ENCODE assay signal across 19 cellular contexts in genomic region chr16:87412371-87412995, GRCh38.
"Had no signal": no experiment of that assay in that cellular context is flagged by ENCODE, and none has a peak within 500 bp of the region (broad histone marks: within the 10 kb centered on the region; RNA-seq: fewer than 3 reads in every experiment).

No MANE protein-coding gene starts in this region.

- H3K27ac Mint-ChIP-seq: memory B cell; naive B cell; stimulated activated memory B cell treated with anti-CD40 and anti-IgM and Interleukin-4, amounts not matched to agents 10 μg/mL and 1 μg/mL and 100 μg/mL, for 72 hours had no signal

- H3K27ac ChIP-seq: epithelial cell of prostate, esophagus muscularis mucosa, gastrocnemius medialis, lower lobe of right lung, neutrophil, stomach, thoracic aorta, transverse colon had no signal

- H3K27me3 ChIP-seq: dorsolateral prefrontal cortex, esophagus muscularis mucosa, gastrocnemius medialis, neutrophil, stomach, transverse colon had no signal

- H3K4me2 ChIP-seq: smooth muscle cell had no signal

- H3K9me3 ChIP-seq: esophagus muscularis mucosa, gastrocnemius medialis, lower lobe of right lung, neutrophil, stomach, thoracic aorta, transverse colon had no signal

- H3K9me3 Mint-ChIP-seq: memory B cell; naive B cell; nephron; stimulated activated memory B cell treated with anti-CD40 and anti-IgM and Interleukin-4, amounts not matched to agents 10 μg/mL and 1 μg/mL and 100 μg/mL, for 72 hours had no signal

- DNase-seq: central memory CD4-positive, alpha-beta T cell; cortex of kidney; effector CD8-positive, alpha-beta T cell; gastrocnemius medialis; islet precursor cell; lower lobe of right lung; naive B cell; stimulated activated CD4-positive, alpha-beta T cell treated with anti-CD3 and anti-CD28 coated beads, Interleukin-4, amount 100 ng/mL, for 24 hours; stomach; transverse colon had no signal

- ATAC-seq: gastrocnemius medialis; lower lobe of right lung; stimulated activated memory B cell treated with anti-CD40 and anti-IgM and Interleukin-4, amounts not matched to agents 10 μg/mL and 1 μg/mL and 100 μg/mL, for 72 hours had no signal

- H3K27me3 Mint-ChIP-seq: naive B cell had no signal

- H3K4me1 ChIP-seq: gastrocnemius medialis, lower lobe of right lung, transverse colon had no signal

- H3K36me3 Mint-ChIP-seq: naive B cell had no signal

- H3K4me3 ChIP-seq: dorsolateral prefrontal cortex, esophagus muscularis mucosa, gastrocnemius medialis, lower lobe of right lung, smooth muscle cell, stomach, thoracic aorta, transverse colon had no signal

- H3K4me3 Mint-ChIP-seq: memory B cell; naive B cell; nephron; stimulated activated memory B cell treated with anti-CD40 and anti-IgM and Interleukin-4, amounts not matched to agents 10 μg/mL and 1 μg/mL and 100 μg/mL, for 72 hours had no signal

- H3K4me1 Mint-ChIP-seq: naive B cell, nephron had no signal
